In genomic region chr2:119641562-119642258, GRCh38 we compare ENCODE assay signal across 8 cellular contexts. TPM values are rescaled to one million over a fixed set of nuclear protein-coding genes. Genes with fewer than 3 reads are reported as not detected.
DNase-seq lines count a peak whose midpoint lies in the region; ATAC-seq and TF ChIP-seq lines count a peak whose summit lies in the region.

No MANE protein-coding gene starts in this region.

- intact Hi-C loops in lower leg skin (cut with DNase I; ENCODE audit: low total_unique reads), result no loop called here

- DNase-seq in GM19240 (ENCODE audit: insufficient read length, low spot score) (peak; percentile 66), NCI-H526 (lab: John Stamatoyannopoulos, UW) (peak; percentile 70 to 85), dedifferentiated amniotic fluid mesenchymal stem cell (ENCODE audit: extremely low spot score) (peak; percentile 57), lower leg skin (ENCODE audit: low spot score in 2 of 2) (peak; percentile 34 to 91)
- DNase-seq in activated CD4-positive, alpha-beta T cell treated with anti-CD3 and anti-CD28 coated beads, Interleukin-2, amount 50 U/mL, for 4 hours, result peak; percentile 62 to 70
- peak; percentile 53 to 68 (median 62) for DNase-seq in stimulated activated CD4-positive, alpha-beta T cell treated with anti-CD3 and anti-CD28 coated beads, TNF-alpha, amount 100 ng/mL, for 48 hours (ENCODE audit: low read depth in 3 of 3)

- H3K27ac ChIP-seq in C4-2B, result no peak overlapping the region

- WGBS in lower leg skin, 2 donors, result 5 to 8% methylated on average over 17 of the region's 17 CpGs

- no peak overlapping the region for H3K4me3 ChIP-seq in lower leg skin (ENCODE audit: low read depth, poor library complexity, severe bottlenecking)

- TF ChIP-seq POLR2A in lower leg skin (IDR thresholded peaks at IDR 0.05), result no peak

- TF ChIP-seq CTCF in C4-2B (conservative IDR thresholded peaks at IDR 0.05) (peak; percentile 96), lower leg skin (IDR thresholded peaks at IDR 0.05) (peak in 1 of 3 donors; percentile 76)

- ATAC-seq in HG03378 (IDR thresholded peaks at IDR 0.05; ENCODE audit: unreplicated experiment), result peak; percentile 96

RNA-seq across cellular contexts. Expression of gene TMEM177, which starts 37.3 kb away (rescaled TPM):
- total RNA-seq in lower leg skin, result 10 to 100 TPM in 1 of 4 donors, 1 to 10 TPM in 3; 5.0 to 10.9 (median 7.7) TPM
